ENCODE assay signal across 8 cellular contexts in the genomic region with DNA sequence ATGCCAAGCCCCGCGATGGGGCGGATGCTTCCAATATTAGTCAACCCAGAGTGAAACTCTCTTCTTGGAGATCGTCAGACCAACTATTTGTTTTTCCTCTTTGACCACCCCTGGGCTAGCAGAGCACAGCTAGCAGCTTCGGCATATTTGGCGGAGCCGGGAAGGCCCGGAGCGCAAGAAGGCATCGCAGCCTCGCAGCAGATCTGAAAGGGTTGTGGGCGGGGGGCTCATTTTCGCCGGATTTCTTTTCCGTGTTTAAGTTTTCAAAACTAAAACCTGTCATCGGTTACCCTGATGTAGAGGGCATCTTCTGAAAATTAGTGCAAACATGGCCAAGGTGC. TPM values are rescaled to one million over a fixed set of nuclear protein-coding genes. Genes with fewer than 3 reads are reported as not detected.
A peak's percentile ranks its signal among the peaks of the same experiment; 100 is the strongest.
DNase-seq lines count a peak whose midpoint lies in the region; TF ChIP-seq lines count a peak whose summit lies in the region.

No MANE protein-coding gene starts in this region.

- no peaks in the 10 kb centered on the region for H3K9me3 ChIP-seq in colonic mucosa

- no peaks in the 10 kb centered on the region for H3K36me3 ChIP-seq in colonic mucosa

- no peaks in the 10 kb centered on the region for H3K4me1 ChIP-seq in colonic mucosa

- peak overlapping the region; percentile 40 for H3K4me3 ChIP-seq in colonic mucosa

- H3K27me3 Mint-ChIP-seq in nephron (ENCODE audit: low read depth): peaks cover 77% of the 10 kb centered on the region

- peak overlapping the region; percentile 84 to 90 (median 86) for H3K4me3 Mint-ChIP-seq in nephron

- no peak overlapping the region for H3K27ac ChIP-seq in colonic mucosa

- no peaks in the 10 kb centered on the region for H3K9me3 Mint-ChIP-seq in nephron

- H3K4me1 Mint-ChIP-seq in nephron: peaks cover 25% of the 10 kb centered on the region

- peak overlapping the region in 1 of 3 experiments; percentile 37 for H3K27ac Mint-ChIP-seq in nephron

- H3K27me3 ChIP-seq in colonic mucosa: peaks cover 23% of the 10 kb centered on the region

- H3K9ac ChIP-seq in colonic mucosa (ENCODE audit: low read depth in 2 of 2, low read length in 2 of 2): peak overlapping the region in 1 of 2 donors; percentile 5

- H3K36me3 Mint-ChIP-seq in nephron (ENCODE audit: low read depth): no peaks in the 10 kb centered on the region

- no peak for TF ChIP-seq CTCF in colonic mucosa (IDR thresholded peaks at IDR 0.05)
- TF ChIP-seq CTCF in nephron (IDR thresholded peaks at IDR 0.05; ENCODE audit: unreplicated experiment in 3 of 3): no peak

- DNase-seq in DMS53 (lab: John Stamatoyannopoulos, UW) (peak; percentile 44), DMS53 treated with DMSO at 0.1 percent for 48 hours (lab: John Stamatoyannopoulos, UW; ENCODE audit: unreplicated experiment) (no peak), HuH-7 (ENCODE audit: low spot score) (peak; percentile 21), colonic mucosa (no peak), pons (ENCODE audit: low spot score) (no peak), kidney glomerular epithelial cell (lab: John Stamatoyannopoulos, UW) (no peak), DMS153 (lab: John Stamatoyannopoulos, UW) (no peak)

- intact Hi-C loops in colonic mucosa (cut with DNase I): no loop called here

RNA-seq across cellular contexts. Expression of gene ZNF385B, which starts 0.3 kb away (rescaled TPM):
- under 1 TPM; 0.10 to 0.69 TPM for total RNA-seq in colonic mucosa

Comparison
In these comparisons a context has a peak if more than half of its experiments do, and no peak if none do; other contexts are left out.
1. DNase-seq: peak in DMS53 (single experiment) and HuH-7 (single experiment); none in DMS53 treated with DMSO at 0.1 percent for 48 hours (single experiment), colonic mucosa (single experiment), pons (single experiment), kidney glomerular epithelial cell (single experiment) and DMS153 (single experiment).